1 cellular context compared by ENCODE assay signal in genomic region chr11:119832536-119832935, GRCh38.
TF ChIP-seq lines count a peak whose summit lies in the region.

No MANE protein-coding gene starts in this region.

TF ChIP-seq in GM23338, 12 proteins besides CTCF, POLR2A, EP300 and RAD21 (continued from another document):
- TF ChIP-seq ZNF462 (CRISPR knock-in tag; IDR thresholded peaks at IDR 0.05) = no peak
